Comparison of ENCODE assay signal across 24 cellular contexts in genomic region chr5:109987970-109988369, GRCh38.
DNase-seq lines count a peak whose midpoint lies in the region; ATAC-seq, FAIRE-seq and TF ChIP-seq lines count a peak whose summit lies in the region.
"Had no signal": no experiment of that assay in that cellular context is flagged by ENCODE, and none has a peak within 500 bp of the region (broad histone marks: within the 10 kb centered on the region; RNA-seq: fewer than 3 reads in every experiment).

No MANE protein-coding gene starts in this region.

- peaks cover 21% of the 10 kb centered on the region for H3K4me1 ChIP-seq in left ventricle myocardium inferior
- no peaks in the 10 kb centered on the region for H3K4me1 ChIP-seq in endothelial cell of umbilical vein (ENCODE audit: control insufficient read depth, extremely low read depth, insufficient read depth, low read length)
- H3K4me1 ChIP-seq in transverse colon, result no peaks in the 10 kb centered on the region
- H3K4me1 ChIP-seq: esophagus squamous epithelium had no signal

- CTCF ChIA-PET in endothelial cell of umbilical vein (lab: Charles Lee), result interaction anchor here (1.0 kb wide), 1 partner anchor 38 kb away, joined by 3 read pairs; no protein-coding TSS in a partner anchor

- H3K9me3 ChIP-seq in left ventricle myocardium inferior (replicated peaks) (no peaks in the 10 kb centered on the region), endothelial cell of umbilical vein (replicated peaks; ENCODE audit: control insufficient read depth, insufficient read depth, low read length) (no peaks in the 10 kb centered on the region), transverse colon (no peaks in the 10 kb centered on the region)
- H3K9me3 ChIP-seq: esophagus squamous epithelium had no signal

- no TSS peak for BruUV-seq in endothelial cell of umbilical vein (replicated peaks; lab: Mats Ljungman, UMichigan)

- H3K4me3 ChIP-seq in left ventricle myocardium inferior, result no peak overlapping the region
- H3K4me3 ChIP-seq in endothelial cell of umbilical vein (replicated peaks in 1 of 3; ENCODE audit: insufficient read depth in 1 of 3, low read depth in 1 of 3, low read length in 3 of 3), result no peak overlapping the region
- no peak overlapping the region for H3K4me3 ChIP-seq in transverse colon
- no peak overlapping the region for H3K4me3 ChIP-seq in dorsolateral prefrontal cortex
- H3K4me3 ChIP-seq: esophagus squamous epithelium had no signal

- no peaks in the 10 kb centered on the region for H4K20me1 ChIP-seq in endothelial cell of umbilical vein (replicated peaks; ENCODE audit: control insufficient read depth, extremely low read depth, insufficient read depth, low read length)

- no peak overlapping the region for H3K9ac ChIP-seq in endothelial cell of umbilical vein (replicated peaks; ENCODE audit: extremely low read depth, insufficient read depth, low read length)

- H2AFZ ChIP-seq in endothelial cell of umbilical vein (ENCODE audit: low read depth, low read length), result no peak overlapping the region

- POLR2A ChIA-PET in endothelial cell of umbilical vein (lab: Charles Lee), result no interaction called here

- intact Hi-C loops in left ventricle myocardium inferior (cut with micrococcal nuclease), result no loop called here
- intact Hi-C loops in Right ventricle myocardium inferior (cut with DNase I), result no loop called here
- intact Hi-C loops in endothelial cell of umbilical vein (cut with micrococcal nuclease), result no loop called here
- intact Hi-C loops in transverse colon (cut with DNase I; ENCODE audit: low total_unique reads), result no loop called here
- intact Hi-C loops in dorsolateral prefrontal cortex (cut with DNase I), result no loop called here

- TF ChIP-seq POLR2A in endothelial cell of umbilical vein (IDR thresholded peaks at IDR 0.05; ENCODE audit: low read depth, low read length) (no peak), transverse colon (IDR thresholded peaks at IDR 0.05) (no peak)

- no peak for DNase-seq in left ventricle myocardium inferior
- DNase-seq in Right ventricle myocardium inferior (ENCODE audit: missing footprints), result no peak
- peak; percentile 4 for DNase-seq in endothelial cell of umbilical vein (ENCODE audit: low read depth, low spot score)
- DNase-seq in non-pigmented ciliary epithelial cell (ENCODE audit: low read depth), result peak; percentile 28
- DNase-seq in transverse colon, result no peak
- no peak for DNase-seq in stimulated activated naive CD4-positive, alpha-beta T cell (lab: John Stamatoyannopoulos, UW)
- DNase-seq in dorsolateral prefrontal cortex, result no peak
- DNase-seq: activated CD4-positive, CD25-positive, alpha-beta regulatory T cell; activated CD8-positive, alpha-beta T cell treated with anti-CD3 and anti-CD28 coated beads for 36 hours; activated naive CD4-positive, alpha-beta T cell treated with Interleukin-2 at 50 U/mL for 16 hours; activated T-cell treated with anti-CD3 and anti-CD28 coated beads, Interleukin-2, amount 50 U/mL, for 24 hours; C1 segment of cervical spinal cord; DMS153; esophagus squamous epithelium; glutamatergic neuron; H9; naive thymus-derived CD8-positive, alpha-beta T cell; NCI-H1436 treated with DMSO at 0.1 percent for 48 hours; NCI-H2171; NCI-H748 treated with DMSO at 0.1 percent for 48 hours; posterior cingulate gyrus had no signal

- no peak for FAIRE-seq in endothelial cell of umbilical vein (lab: Jason Lieb, UNC)
- FAIRE-seq: GM12891 had no signal

- H3K27me3 ChIP-seq in left ventricle myocardium inferior (ENCODE audit: low read depth) (no peaks in the 10 kb centered on the region), endothelial cell of umbilical vein (ENCODE audit: control insufficient read depth in 2 of 2, insufficient read depth in 2 of 2, low read length in 2 of 2) (no peaks in the 10 kb centered on the region), transverse colon (no peaks in the 10 kb centered on the region), dorsolateral prefrontal cortex (no peaks in the 10 kb centered on the region)
- H3K27me3 ChIP-seq: esophagus squamous epithelium had no signal

- no peak for ATAC-seq in Right ventricle myocardium inferior
- no peak for ATAC-seq in HG03159 (IDR thresholded peaks at IDR 0.05; ENCODE audit: unreplicated experiment)
- ATAC-seq: activated CD8-positive, alpha-beta T cell treated with anti-CD3 and anti-CD28 coated beads for 36 hours; naive thymus-derived CD8-positive, alpha-beta T cell; Panc1 had no signal

- TF ChIP-seq CTCF in left ventricle myocardium inferior (IDR thresholded peaks at IDR 0.05; ENCODE audit: borderline replicate concordance) (no peak), endothelial cell of umbilical vein (IDR thresholded peaks at IDR 0.05; ENCODE audit: extremely low read depth in 1 of 2, insufficient read depth in 1 of 2, low read depth in 1 of 2, low read length in 2 of 2) (no peak), transverse colon (IDR thresholded peaks at IDR 0.05) (no peak), dorsolateral prefrontal cortex (IDR thresholded peaks at IDR 0.05 in 54 of 56, conservative IDR thresholded peaks at IDR 0.05 in 2 of 56; ENCODE audit: low read depth in 1 of 56, partially characterized antibody in 56 of 56) (no peak)

- H3K4me2 ChIP-seq in endothelial cell of umbilical vein (ENCODE audit: insufficient read depth, low read length), result no peak overlapping the region

- in situ Hi-C loops in transverse colon (cut with MboI; ENCODE audit: low pct_ligation_motif_present in 1 of 4, low pct_unique_long_range_greater_than_20kb in 1 of 4, low sequenced_read_pairs in 3 of 4), result no loop called here

- TF ChIP-seq EP300 in transverse colon (IDR thresholded peaks at IDR 0.05; ENCODE audit: low read depth), result peak; percentile 85

- no peaks in the 10 kb centered on the region for H3K9me1 ChIP-seq in endothelial cell of umbilical vein (replicated peaks; ENCODE audit: control insufficient read depth, extremely low read depth, insufficient read depth, low read length)

- H3K36me3 ChIP-seq in left ventricle myocardium inferior (no peaks in the 10 kb centered on the region), endothelial cell of umbilical vein (ENCODE audit: control insufficient read depth in 2 of 2, extremely low read depth in 1 of 2, insufficient read depth in 2 of 2, low read length in 2 of 2) (no peaks in the 10 kb centered on the region), transverse colon (no peaks in the 10 kb centered on the region)
- H3K36me3 ChIP-seq: esophagus squamous epithelium had no signal

- no peaks in the 10 kb centered on the region for H3K79me2 ChIP-seq in endothelial cell of umbilical vein (ENCODE audit: control insufficient read depth, insufficient read depth, low read length)

- WGBS in transverse colon (ENCODE audit: low coverage in 1 of 2), 2 donors, result 74 to 83% methylated on average over 2 of the region's 2 CpGs

- dilution Hi-C loops in endothelial cell of umbilical vein (cut with MboI; ENCODE audit: extremely low pct_ligation_motif_present, low sequenced_read_pairs), result no loop called here

- H3K27ac ChIP-seq in left ventricle myocardium inferior (replicated peaks) (peak overlapping the region; percentile 52), endothelial cell of umbilical vein (ENCODE audit: insufficient read depth, low read depth, low read length) (no peak overlapping the region), transverse colon (peak overlapping the region in 1 of 4 donors; percentile 25), dorsolateral prefrontal cortex (no peak overlapping the region)
- H3K27ac ChIP-seq: esophagus squamous epithelium had no signal

TF ChIP-seq in endothelial cell of umbilical vein, 7 proteins besides CTCF, POLR2A, EP300 and RAD21:
- no peak for TF ChIP-seq EZH2 (IDR thresholded peaks at IDR 0.05; ENCODE audit: borderline replicate concordance, low read depth, low read length, severe bottlenecking)
- TF ChIP-seq MAX (IDR thresholded peaks at IDR 0.05; ENCODE audit: insufficient read depth, insufficient read length), result no peak
- no peak for TF ChIP-seq POLR2AphosphoS5 (IDR thresholded peaks at IDR 0.05; ENCODE audit: insufficient read depth, low read depth, low read length)
- TF ChIP-seq GATA2 (IDR thresholded peaks at IDR 0.05; ENCODE audit: insufficient read depth, insufficient read length, low read depth, low read length), result no peak
- TF ChIP-seq FOS (IDR thresholded peaks at IDR 0.05; ENCODE audit: borderline replicate concordance, insufficient read depth, low read length), result no peak
- TF ChIP-seq JUN (IDR thresholded peaks at IDR 0.05; ENCODE audit: borderline replicate concordance, insufficient read depth, insufficient read length, low read depth), result no peak
- no peak for TF ChIP-seq MYC (IDR thresholded peaks at IDR 0.05; ENCODE audit: low read depth, low read length)
TF ChIP-seq in endothelial cell of umbilical vein: peak in this region for 0.

Comparison
In these comparisons a context has a peak if more than half of its experiments do, and no peak if none do; other contexts are left out.
1. DNase-seq: peak in endothelial cell of umbilical vein (single experiment) and non-pigmented ciliary epithelial cell (single experiment); none in left ventricle myocardium inferior (single experiment), Right ventricle myocardium inferior (single experiment), transverse colon (single experiment), stimulated activated naive CD4-positive, alpha-beta T cell (0 of 6) and dorsolateral prefrontal cortex (0 of 10).